In the genomic region with DNA sequence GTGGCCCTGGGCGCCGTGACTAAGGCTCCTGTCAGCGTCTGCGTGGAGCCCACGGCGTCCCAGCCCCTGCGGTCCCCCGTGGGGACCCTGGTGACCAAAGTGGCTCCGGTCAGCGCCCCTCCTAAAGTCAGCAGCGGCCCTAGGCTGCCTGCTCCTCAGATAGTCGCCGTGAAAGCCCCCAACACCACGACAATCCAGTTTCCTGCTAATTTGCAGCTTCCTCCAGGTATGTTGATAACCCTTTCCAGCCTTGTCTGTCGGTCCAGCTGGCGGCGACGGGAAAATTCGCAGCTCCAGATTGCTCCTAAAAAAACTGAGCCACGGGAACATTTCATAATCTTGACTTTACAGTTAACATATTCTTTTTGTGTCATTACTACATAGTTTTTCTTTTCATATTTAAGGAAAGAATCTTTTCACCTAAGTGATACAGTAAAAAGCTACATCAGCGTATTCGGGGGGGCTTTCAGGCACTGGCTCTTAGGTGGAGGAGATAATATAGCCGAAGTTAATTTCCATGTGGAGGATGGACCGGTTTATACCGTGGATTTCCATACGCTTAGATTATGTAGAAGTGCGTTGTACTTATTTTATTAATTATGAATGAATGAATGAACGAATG, we compare ENCODE assay signal across 8 cellular contexts. TPM values are rescaled to one million over a fixed set of nuclear protein-coding genes. Genes with fewer than 3 reads are reported as not detected.
DNase-seq lines count a peak whose midpoint lies in the region; ATAC-seq and TF ChIP-seq lines count a peak whose summit lies in the region.

No MANE protein-coding gene starts in this region.

- H3K36me3 Mint-ChIP-seq in CD4-positive, alpha-beta memory T cell = peaks cover 0 to 9% of the 10 kb centered on the region in 2 donors
- peaks cover 2% of the 10 kb centered on the region for H3K36me3 Mint-ChIP-seq in activated B cell treated with CpG ODN at 0.5 μM for 24 hours (ENCODE audit: low read depth)
- peaks cover 3 to 8% of the 10 kb centered on the region in 2 donors for H3K36me3 Mint-ChIP-seq in stimulated activated naive B cell treated with anti-CD40 and anti-IgM and Interleukin-4, amounts not matched to agents 10 μg/mL and 1 μg/mL and 100 μg/mL, for 72 hours

- H3K27me3 ChIP-seq in CD4-positive, alpha-beta memory T cell (ENCODE audit: insufficient read depth, low read length) = no peaks in the 10 kb centered on the region
- H3K27me3 ChIP-seq in iPS-15b (ENCODE audit: control insufficient read depth, insufficient read depth, low read length) = no peaks in the 10 kb centered on the region

- peak overlapping the region; percentile 80 for H3K27ac ChIP-seq in CD4-positive, alpha-beta memory T cell (ENCODE audit: low read depth, low read length)

- peaks cover 19 to 42% (median 27%) of the 10 kb centered on the region in 4 donors for H3K4me1 Mint-ChIP-seq in CD4-positive, alpha-beta memory T cell
- H3K4me1 Mint-ChIP-seq in activated B cell treated with CpG ODN at 0.5 μM for 24 hours = peaks cover 23% of the 10 kb centered on the region
- H3K4me1 Mint-ChIP-seq in stimulated activated naive B cell treated with anti-CD40 and anti-IgM and Interleukin-4, amounts not matched to agents 10 μg/mL and 1 μg/mL and 100 μg/mL, for 72 hours = peaks cover 20 to 26% of the 10 kb centered on the region in 2 donors

- no peaks in the 10 kb centered on the region for H3K27me3 Mint-ChIP-seq in CD4-positive, alpha-beta memory T cell
- H3K27me3 Mint-ChIP-seq in activated B cell treated with CpG ODN at 0.5 μM for 24 hours = no peaks in the 10 kb centered on the region
- H3K27me3 Mint-ChIP-seq in stimulated activated naive B cell treated with anti-CD40 and anti-IgM and Interleukin-4, amounts not matched to agents 10 μg/mL and 1 μg/mL and 100 μg/mL, for 72 hours = no peaks in the 10 kb centered on the region

- CTCF ChIA-PET in CD4-positive, alpha-beta memory T cell (lab: Charles Lee; ENCODE audit: partially characterized antibody) = interaction anchor here (0.8 kb wide), 1 partner anchor 11 kb away, joined by 3 read pairs; no protein-coding TSS in a partner anchor
- CTCF ChIA-PET in activated B cell treated with CpG ODN at 0.5 μM for 24 hours (lab: Charles Lee) = interaction anchor here (1.3 kb wide), 1 partner anchor 135 kb away, joined by 3 read pairs; no protein-coding TSS in a partner anchor

- peak overlapping the region; percentile 13 to 71 for H3K4me3 ChIP-seq in CD4-positive, alpha-beta memory T cell (ENCODE audit: low read length in 2 of 2)
- H3K4me3 ChIP-seq in HFF-Myc (replicated peaks; ENCODE audit: low read depth, low read length) (peak overlapping the region; percentile 89), iPS-15b (ENCODE audit: low read depth, low read length) (peak overlapping the region; percentile 84)

- peak overlapping the region; percentile 91 to 97 (median 95) for H3K4me3 Mint-ChIP-seq in CD4-positive, alpha-beta memory T cell
- peak overlapping the region; percentile 96 for H3K4me3 Mint-ChIP-seq in activated B cell treated with CpG ODN at 0.5 μM for 24 hours
- H3K4me3 Mint-ChIP-seq in stimulated activated naive B cell treated with anti-CD40 and anti-IgM and Interleukin-4, amounts not matched to agents 10 μg/mL and 1 μg/mL and 100 μg/mL, for 72 hours = peak overlapping the region; percentile 91 to 95

- POLR2A ChIA-PET in CD4-positive, alpha-beta memory T cell (lab: Charles Lee; ENCODE audit: partially characterized antibody) = interaction anchor here (1.0 to 3.5 kb wide), 7 partner anchors 10 to 137 kb away, joined by 3 to 37 read pairs (median 4); a partner anchor contains a TSS
- POLR2A ChIA-PET in activated B cell treated with CpG ODN at 0.5 μM for 24 hours (lab: Charles Lee) = interaction anchor here (0.6 to 2.0 kb wide), 5 partner anchors 10 to 139 kb away, joined by 5 to 18 read pairs (median 11); a partner anchor contains a TSS

- no peaks in the 10 kb centered on the region for H3K36me3 ChIP-seq in CD4-positive, alpha-beta memory T cell (ENCODE audit: insufficient read depth, low read length)
- no peaks in the 10 kb centered on the region for H3K36me3 ChIP-seq in iPS-15b (ENCODE audit: control insufficient read depth, insufficient read depth, low read length)

- ATAC-seq in activated B cell treated with CpG ODN at 0.5 μM for 24 hours (ENCODE audit: low read depth) (no peak), GM21381 (IDR thresholded peaks at IDR 0.05; ENCODE audit: unreplicated experiment) (no peak), HG02610 (IDR thresholded peaks at IDR 0.05; ENCODE audit: unreplicated experiment) (no peak)
- no peak for ATAC-seq in stimulated activated naive B cell treated with anti-CD40 and anti-IgM and Interleukin-4, amounts not matched to agents 10 μg/mL and 1 μg/mL and 100 μg/mL, for 72 hours (replicated peaks)

- no peak for DNase-seq in CD4-positive, alpha-beta memory T cell
- DNase-seq in HFF-Myc (ENCODE audit: extremely low read depth, low read depth) (no peak), activated B cell treated with CpG ODN at 0.5 μM for 24 hours (no peak), dedifferentiated amniotic fluid mesenchymal stem cell (ENCODE audit: extremely low spot score) (no peak)
- DNase-seq in stimulated activated naive B cell treated with anti-CD40 and anti-IgM and Interleukin-4, amounts not matched to agents 10 μg/mL and 1 μg/mL and 100 μg/mL, for 72 hours = no peak

- H3K9me3 ChIP-seq in CD4-positive, alpha-beta memory T cell (ENCODE audit: control insufficient read depth in 1 of 2, low read length in 2 of 2) = no peaks in the 10 kb centered on the region
- H3K9me3 ChIP-seq in iPS-15b (ENCODE audit: control insufficient read depth, insufficient read depth, low read length) = no peaks in the 10 kb centered on the region

- no peak for TF ChIP-seq CTCF in HFF-Myc (IDR thresholded peaks at IDR 0.05; ENCODE audit: low read depth, low read length, missing control alignments)
- no peak for TF ChIP-seq CTCF in activated B cell treated with CpG ODN at 0.5 μM for 24 hours (IDR thresholded peaks at IDR 0.05)

- H3K4me1 ChIP-seq in CD4-positive, alpha-beta memory T cell (ENCODE audit: insufficient read depth, low read length) = peaks cover 28% of the 10 kb centered on the region
- H3K4me1 ChIP-seq in iPS-15b (ENCODE audit: control insufficient read depth, insufficient read depth, low read length) = peaks cover 2% of the 10 kb centered on the region

- peak overlapping the region; percentile 91 to 98 (median 95) for H3K27ac Mint-ChIP-seq in CD4-positive, alpha-beta memory T cell
- peak overlapping the region; percentile 84 for H3K27ac Mint-ChIP-seq in activated B cell treated with CpG ODN at 0.5 μM for 24 hours
- H3K27ac Mint-ChIP-seq in stimulated activated naive B cell treated with anti-CD40 and anti-IgM and Interleukin-4, amounts not matched to agents 10 μg/mL and 1 μg/mL and 100 μg/mL, for 72 hours = peak overlapping the region; percentile 94

- H3K9ac ChIP-seq in iPS-15b (ENCODE audit: low read depth, low read length) = peak overlapping the region; percentile 85

- H3K9me3 Mint-ChIP-seq in CD4-positive, alpha-beta memory T cell = no peaks in the 10 kb centered on the region
- H3K9me3 Mint-ChIP-seq in activated B cell treated with CpG ODN at 0.5 μM for 24 hours = no peaks in the 10 kb centered on the region
- H3K9me3 Mint-ChIP-seq in stimulated activated naive B cell treated with anti-CD40 and anti-IgM and Interleukin-4, amounts not matched to agents 10 μg/mL and 1 μg/mL and 100 μg/mL, for 72 hours = peaks cover 0 to 1% of the 10 kb centered on the region in 2 donors

- intact Hi-C loops in CD4-positive, alpha-beta memory T cell (cut with micrococcal nuclease) = no loop called here
- intact Hi-C loops in activated B cell treated with CpG ODN at 0.5 μM for 24 hours (cut with micrococcal nuclease) = loop anchor here (2.0 kb wide), 1 partner anchor 876 kb away; no protein-coding TSS in a partner anchor

RNA-seq across cellular contexts. Expression of a gene that starts 0.9 kb away (rescaled TPM):
- 1 to 10 TPM; 7.2 to 8.1 TPM for total RNA-seq in CD4-positive, alpha-beta memory T cell
- 1 to 10 TPM; 4.9 to 6.8 TPM for polyA plus RNA-seq in CD4-positive, alpha-beta memory T cell
- 11.6 and 13.4 TPM in 2 replicates for total RNA-seq in activated B cell treated with CpG ODN at 0.5 μM for 24 hours
